In the genomic region with DNA sequence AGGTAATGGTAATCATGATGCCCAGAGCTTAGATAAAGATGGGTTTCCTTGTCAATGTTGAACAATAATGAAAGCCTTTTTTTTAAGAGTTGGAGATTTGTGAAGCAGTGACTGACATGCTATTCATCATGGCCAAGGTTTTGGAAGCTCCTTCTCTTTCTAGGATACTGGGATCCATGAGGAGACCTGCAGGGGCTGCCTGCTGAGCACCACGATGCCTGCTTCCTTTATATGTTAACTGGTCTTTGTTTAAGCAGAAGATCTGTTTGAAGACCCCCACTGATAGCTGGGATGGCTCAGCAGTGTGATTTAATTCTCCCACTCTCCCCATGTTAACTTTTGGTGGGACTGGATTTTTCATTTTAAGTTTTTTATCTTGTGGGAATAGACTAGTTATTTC, we compare ENCODE assay signal across 20 cellular contexts. TPM values are rescaled to one million over a fixed set of nuclear protein-coding genes. Genes with fewer than 3 reads are reported as not detected.
DNase-seq lines count a peak whose midpoint lies in the region; ATAC-seq, FAIRE-seq and TF ChIP-seq lines count a peak whose summit lies in the region.
"Had no signal": no experiment of that assay in that cellular context is flagged by ENCODE, and none has a peak within 500 bp of the region (broad histone marks: within the 10 kb centered on the region; RNA-seq: fewer than 3 reads in every experiment).

No MANE protein-coding gene starts in this region.

- no peaks in the 10 kb centered on the region; the same call in 1 of the 2 replicates for H3K36me3 ChIP-seq in H7 (replicated peaks; ENCODE audit: control insufficient read depth, insufficient read depth, low read length)
- H3K36me3 ChIP-seq in H1 (ENCODE audit: control insufficient read depth in 2 of 4, insufficient read depth in 4 of 4, low read length in 3 of 4) = no peaks in the 10 kb centered on the region
- no peaks in the 10 kb centered on the region for H3K36me3 ChIP-seq in mesendoderm (ENCODE audit: control insufficient read depth, insufficient read depth, low read length)
- no peaks in the 10 kb centered on the region for H3K36me3 ChIP-seq in upper lobe of left lung
- H3K36me3 ChIP-seq: BLaER1 treated with 17β-estradiol and CSF1 and Interleukin-3, amounts not matched to agents 10 nM and 100 nM had no signal

- no peaks in the 10 kb centered on the region for H3K23me2 ChIP-seq in H1 (ENCODE audit: low read depth, low read length)

- no peak overlapping the region for H3K4ac ChIP-seq in H1 (replicated peaks; ENCODE audit: insufficient read length, low read depth, low read length)
- H3K4ac ChIP-seq in mesendoderm (ENCODE audit: low read depth, low read length) = no peak overlapping the region

- FAIRE-seq in H1 (lab: Jason Lieb, UNC) = no peak
- FAIRE-seq: GM12878, GM18507 had no signal

- H3K27ac ChIP-seq in H1 (ENCODE audit: low read depth, low read length) (no peak overlapping the region), mesendoderm (ENCODE audit: low read depth, low read length) (no peak overlapping the region), upper lobe of left lung (no peak overlapping the region)
- H3K27ac ChIP-seq: BLaER1 treated with 17β-estradiol and CSF1 and Interleukin-3, amounts not matched to agents 10 nM and 100 nM had no signal

- H3K4me2 ChIP-seq in H1 (ENCODE audit: insufficient read depth in 1 of 2, low read depth in 2 of 2, low read length in 2 of 2) (0 out of 4 replicates have a peak overlapping the region, but pooled peaks of 1 of the 2 experiments have one; percentile 29), mesendoderm (ENCODE audit: low read length) (no peak overlapping the region)

- H3K79me1 ChIP-seq in H1 (ENCODE audit: low read depth, low read length) (no peaks in the 10 kb centered on the region), mesendoderm (ENCODE audit: low read length) (no peaks in the 10 kb centered on the region)

- H4K20me1 ChIP-seq in H1 (replicated peaks in 1 of 2; ENCODE audit: control insufficient read depth in 1 of 2, insufficient read depth in 2 of 2, low read length in 2 of 2) = no peaks in the 10 kb centered on the region
- H4K20me1 ChIP-seq: BLaER1 treated with 17β-estradiol and CSF1 and Interleukin-3, amounts not matched to agents 10 nM and 100 nM had no signal

- no peak overlapping the region for H2BK12ac ChIP-seq in H1 (ENCODE audit: low read depth, low read length)

- H4K91ac ChIP-seq in H1 (replicated peaks; ENCODE audit: insufficient read length, low read length) = no peak overlapping the region

- H3K36me3 Mint-ChIP-seq in type B pancreatic cell = peaks cover 39% of the 10 kb centered on the region
- H3K36me3 Mint-ChIP-seq: CD4-positive, CD25-positive, alpha-beta regulatory T cell had no signal

- H3K9ac ChIP-seq in H1 (replicated peaks in 1 of 4; ENCODE audit: extremely low read depth in 1 of 4, low read depth in 3 of 4, low read length in 3 of 4) (no peak overlapping the region), mesendoderm (ENCODE audit: low read length) (no peak overlapping the region)
- H3K9ac ChIP-seq: BLaER1 treated with 17β-estradiol and CSF1 and Interleukin-3, amounts not matched to agents 10 nM and 100 nM had no signal

- H4K8ac ChIP-seq in H1 (ENCODE audit: extremely low read depth, insufficient read depth, low read length) (no peak overlapping the region), mesendoderm (ENCODE audit: low read depth, low read length) (no peak overlapping the region)

- no peak overlapping the region for H2AFZ ChIP-seq in H1 (ENCODE audit: low read length)

- no peak overlapping the region for H4K5ac ChIP-seq in H1 (ENCODE audit: insufficient read length, low read depth, low read length)
- no peak overlapping the region for H4K5ac ChIP-seq in mesendoderm (ENCODE audit: low read length)

- H3K14ac ChIP-seq in H1 (ENCODE audit: insufficient read length) = no peak overlapping the region

- POLR2A ChIA-PET in H1 (lab: Charles Lee; ENCODE audit: partially characterized antibody) = interaction anchor here (1.2 to 1.8 kb wide), 3 partner anchors 10 to 36 kb away, joined by 3 to 8 read pairs (median 5); a partner anchor contains a TSS

- ATAC-seq in HG02642 (IDR thresholded peaks at IDR 0.05; ENCODE audit: poor library complexity, unreplicated experiment) (no peak), upper lobe of left lung (ENCODE audit: low FRiP score in 2 of 2) (no peak)
- ATAC-seq: GM12878 had no signal

- H3K23ac ChIP-seq in H1 (ENCODE audit: insufficient read length) (no peak overlapping the region), mesendoderm (ENCODE audit: low read length) (no peak overlapping the region)

- H3K18ac ChIP-seq in H1 (ENCODE audit: extremely low read depth, low read length) (no peak overlapping the region), mesendoderm (ENCODE audit: low read length) (no peak overlapping the region)

- H3K27ac Mint-ChIP-seq in type B pancreatic cell = peak overlapping the region; percentile 7
- H3K27ac Mint-ChIP-seq: CD4-positive, CD25-positive, alpha-beta regulatory T cell; HFFc6; IgD-negative memory B cell had no signal

- H3K9me3 Mint-ChIP-seq in type B pancreatic cell = no peaks in the 10 kb centered on the region
- H3K9me3 Mint-ChIP-seq: CD4-positive, CD25-positive, alpha-beta regulatory T cell; IgD-negative memory B cell had no signal

- CTCF ChIA-PET in H1 (lab: Charles Lee; ENCODE audit: partially characterized antibody) = interaction anchor here (1.0 to 8.5 kb wide), 12 partner anchors 8 to 151 kb away, joined by 3 to 95 read pairs (median 7); a partner anchor contains a TSS

- no peak overlapping the region for H2BK20ac ChIP-seq in H1 (ENCODE audit: low read length)

- peak; percentile 46 for DNase-seq in H7
- peak in 1 of 2 experiments; percentile 28 for DNase-seq in H1 (ENCODE audit: low read depth in 1 of 2, low spot score in 2 of 2)
- peak; percentile 48 for DNase-seq in mesendoderm
- DNase-seq in type B pancreatic cell (ENCODE audit: extremely low spot score, unreplicated experiment) = peak; percentile 7
- DNase-seq in HK-2 (ENCODE audit: unreplicated experiment) = no peak
- no peak for DNase-seq in upper lobe of left lung
- DNase-seq: ACHN; CD4-positive, CD25-positive, alpha-beta regulatory T cell; DMS 273 treated with DMSO at 0.1 percent for 48 hours; GOT3; HCEC 1CT; HFFc6 had no signal

- H3K9me3 ChIP-seq in H1 (ENCODE audit: insufficient read depth in 2 of 2, low read depth in 1 of 2, low read length in 1 of 2) = no peaks in the 10 kb centered on the region
- no peaks in the 10 kb centered on the region for H3K9me3 ChIP-seq in upper lobe of left lung

- peaks cover 3% of the 10 kb centered on the region; the same call in 1 of the 2 replicates for H3K27me3 ChIP-seq in H7 (ENCODE audit: control insufficient read depth, insufficient read depth, low read length)
- H3K27me3 ChIP-seq in H1 (replicated peaks in 1 of 4; ENCODE audit: control insufficient read depth in 3 of 4, extremely low read depth in 1 of 4, insufficient read depth in 3 of 4, low read length in 3 of 4) = peaks cover 0 to 4% (median 0%) of the 10 kb centered on the region in 4 experiments; a peak in 3 of 7 replicates
- no peaks in the 10 kb centered on the region for H3K27me3 ChIP-seq in mesendoderm (ENCODE audit: insufficient read depth, low read length, poor library complexity)
- no peaks in the 10 kb centered on the region for H3K27me3 ChIP-seq in upper lobe of left lung

- WGBS in H1 (ENCODE audit: extremely low coverage in 1 of 2, insufficient coverage in 1 of 2, insufficient read length in 1 of 2, insufficient replicate concordance in 2 of 2, low coverage in 1 of 2, low lambda C conversion rate in 2 of 2, missing lambda C conversion rate in 1 of 2), 2 experiments = 29% methylated on average over 1 of the region's 1 CpG; no CpG with 5 or more reads in 1 of the 2 experiments
- no CpG with 5 or more reads among the region's 1 CpG for WGBS in mesendoderm (ENCODE audit: extremely low coverage, insufficient coverage, low lambda C conversion rate)
- 57 to 69% methylated on average over 1 of the region's 1 CpG for WGBS in upper lobe of left lung, 2 donors

- TF ChIP-seq EP300 in H1 (IDR thresholded peaks at IDR 0.05; ENCODE audit: borderline replicate concordance in 1 of 2, low read depth in 2 of 2, low read length in 2 of 2) = no peak
- TF ChIP-seq EP300 in upper lobe of left lung (IDR thresholded peaks at IDR 0.05) = no peak

- peaks cover 38% of the 10 kb centered on the region for H3K4me1 Mint-ChIP-seq in type B pancreatic cell (ENCODE audit: unreplicated experiment)
- H3K4me1 Mint-ChIP-seq: CD4-positive, CD25-positive, alpha-beta regulatory T cell had no signal

- H2AK5ac ChIP-seq in H1 (ENCODE audit: low read depth, low read length) = no peak overlapping the region
- no peak overlapping the region for H2AK5ac ChIP-seq in mesendoderm (ENCODE audit: low read length)

- no peaks in the 10 kb centered on the region for H3K27me3 Mint-ChIP-seq in type B pancreatic cell
- H3K27me3 Mint-ChIP-seq: CD4-positive, CD25-positive, alpha-beta regulatory T cell; IgD-negative memory B cell had no signal

- H3K4me3 Mint-ChIP-seq in type B pancreatic cell = no peak overlapping the region
- H3K4me3 Mint-ChIP-seq: CD4-positive, CD25-positive, alpha-beta regulatory T cell; HFFc6; IgD-negative memory B cell had no signal

- H2BK15ac ChIP-seq in H1 (ENCODE audit: low read length) (no peak overlapping the region), mesendoderm (replicated peaks; ENCODE audit: low read depth) (no peak overlapping the region)

- no peak overlapping the region for H3K4me3 ChIP-seq in H7 (ENCODE audit: insufficient read depth, low read depth, low read length)
- H3K4me3 ChIP-seq in H1 (ENCODE audit: extremely low read depth in 1 of 4, insufficient read depth in 2 of 4, low read depth in 3 of 4, low read length in 4 of 4) = no peak overlapping the region
- no peak overlapping the region for H3K4me3 ChIP-seq in mesendoderm (ENCODE audit: low read length)
- H3K4me3 ChIP-seq in upper lobe of left lung = no peak overlapping the region
- H3K4me3 ChIP-seq: BLaER1 treated with 17β-estradiol and CSF1 and Interleukin-3, amounts not matched to agents 10 nM and 100 nM; GM12878 had no signal

- no peak overlapping the region for H2BK5ac ChIP-seq in H1 (ENCODE audit: low read depth, low read length)
- no peak overlapping the region for H2BK5ac ChIP-seq in mesendoderm (ENCODE audit: low read length)

- no peak overlapping the region for H3K56ac ChIP-seq in H1 (replicated peaks; ENCODE audit: insufficient read length, low read depth, low read length)
- H3K56ac ChIP-seq in mesendoderm (ENCODE audit: low read length) = no peak overlapping the region

- H2BK120ac ChIP-seq in H1 (replicated peaks; ENCODE audit: low read depth, low read length) (no peak overlapping the region), mesendoderm (ENCODE audit: low read depth, low read length) (no peak overlapping the region)

- TF ChIP-seq CTCF in H1 (IDR thresholded peaks at IDR 0.05; ENCODE audit: control extremely low read depth in 1 of 3, insufficient read depth in 1 of 3, low read depth in 1 of 3, low read length in 3 of 3) = no peak
- no peak for TF ChIP-seq CTCF in type B pancreatic cell (conservative IDR thresholded peaks at IDR 0.05)
- TF ChIP-seq CTCF in upper lobe of left lung (IDR thresholded peaks at IDR 0.05) = no peak

- H3K4me1 ChIP-seq in H1 (replicated peaks in 1 of 4; ENCODE audit: control insufficient read depth in 3 of 4, insufficient read depth in 4 of 4, low read length in 3 of 4) = peaks cover 0 to 9% (median 6%) of the 10 kb centered on the region in 4 experiments; a peak in 4 of 7 replicates
- H3K4me1 ChIP-seq in mesendoderm (ENCODE audit: control insufficient read depth, low read depth, low read length) = peaks cover 14% of the 10 kb centered on the region
- no peaks in the 10 kb centered on the region for H3K4me1 ChIP-seq in upper lobe of left lung

- TF ChIP-seq POLR2A in H1 (IDR thresholded peaks at IDR 0.05; ENCODE audit: control extremely low read depth in 1 of 2, low read depth in 2 of 2, low read length in 2 of 2) = no peak
- no peak for TF ChIP-seq POLR2A in upper lobe of left lung (IDR thresholded peaks at IDR 0.05)

- H3K79me2 ChIP-seq in H1 (ENCODE audit: control insufficient read depth in 1 of 2, insufficient read depth in 2 of 2, low read length in 2 of 2) = no peaks in the 10 kb centered on the region
- H3K79me2 ChIP-seq in mesendoderm (ENCODE audit: control insufficient read depth, insufficient read depth, low read length) = no peaks in the 10 kb centered on the region

- TF ChIP-seq RAD21 in H1 (IDR thresholded peaks at IDR 0.05 in 1 of 2, conservative IDR thresholded peaks at IDR 0.05 in 1 of 2; ENCODE audit: low read depth in 2 of 2, low read length in 2 of 2) = no peak

RNA-seq across cellular contexts. Expression of a gene that starts 15.8 kb away (rescaled TPM):
- 24.9 and 35.1 TPM in 2 replicates for total RNA-seq in H7 (2014; rRNA removed; shearing (Covaris generic))
- total RNA-seq in H1 (2021; fragmentation: NEBNext Ultra II Directional; extraction: Animal tissue kit (Norgen Biotek cat#: 25700)) = 47.8 and 56.6 TPM in 2 replicates
- polyA plus RNA-seq in H1 (2011; rRNA removed) = 54.5 and 79.4 TPM in 2 replicates
- polyA plus RNA-seq in H1 (2011; cell fraction: cytosol; rRNA removed) = 84.5 TPM
- 34.5 TPM for polyA plus RNA-seq in H1 (2011; cell fraction: nucleus; rRNA removed)
- polyA plus RNA-seq in H1 (2012, experiment 1 of 2) = 57.6 to 87.8 TPM (median 79.2 TPM) in 4 replicates
- polyA plus RNA-seq in H1 (2012, experiment 2 of 2) = 41.5 TPM
- 44.4 TPM for polyA plus RNA-seq in H1 (2013, experiment 1 of 2)
- polyA plus RNA-seq in H1 (2013, experiment 2 of 2) = 47.2 TPM
- 24.6 and 35.3 TPM in 2 replicates for polyA minus RNA-seq in H1 (2011; rRNA and poly(A)+ RNA removed)
- 8.4 TPM for polyA minus RNA-seq in H1 (2011; cell fraction: cytosol; rRNA and poly(A)+ RNA removed)
- 14.8 TPM for polyA minus RNA-seq in H1 (2011; cell fraction: nucleus; rRNA and poly(A)+ RNA removed)
- 62.3 TPM for polyA plus RNA-seq in mesendoderm (2013, experiment 1 of 2)
- polyA plus RNA-seq in mesendoderm (2013, experiment 2 of 2) = 63.4 TPM
- 139 and 307 TPM in 2 replicates for total RNA-seq in type B pancreatic cell (ENCODE audit: low replicate concordance)
- 10 to 100 TPM in 3 of 6 donors, 1 to 10 TPM in 2, not detected in 1; 4.8 to 22.9 (median 18.7) TPM for total RNA-seq in upper lobe of left lung
- total RNA-seq: CD4-positive, CD25-positive, alpha-beta regulatory T cell; HFFc6; HT-29 had no signal
- polyA plus RNA-seq: CD4-positive, CD25-positive, alpha-beta regulatory T cell; IgD-negative memory B cell had no signal

RNA-seq across cellular contexts. Expression of a gene that starts 47.4 kb away (rescaled TPM):
- total RNA-seq in H7 (2014; rRNA removed; shearing (Covaris generic)) = not detected in 2 replicates
- not detected in 2 replicates for total RNA-seq in H1 (2021; fragmentation: NEBNext Ultra II Directional; extraction: Animal tissue kit (Norgen Biotek cat#: 25700))
- not detected in 2 replicates for polyA plus RNA-seq in H1 (2011; rRNA removed)
- not detected for polyA plus RNA-seq in H1 (2011; cell fraction: cytosol; rRNA removed)
- not detected for polyA plus RNA-seq in H1 (2011; cell fraction: nucleus; rRNA removed)
- polyA plus RNA-seq in H1 (2012, experiment 1 of 2) = 0.27 TPM in 1 of 4 replicates, not detected in the others
- polyA plus RNA-seq in H1 (2012, experiment 2 of 2) = not detected
- polyA plus RNA-seq in H1 (2013, experiment 1 of 2) = not detected
- polyA plus RNA-seq in H1 (2013, experiment 2 of 2) = not detected
- polyA minus RNA-seq in H1 (2011; rRNA and poly(A)+ RNA removed) = not detected in 2 replicates
- not detected for polyA minus RNA-seq in H1 (2011; cell fraction: cytosol; rRNA and poly(A)+ RNA removed)
- not detected for polyA minus RNA-seq in H1 (2011; cell fraction: nucleus; rRNA and poly(A)+ RNA removed)
- not detected for polyA plus RNA-seq in mesendoderm (2013, experiment 1 of 2)
- not detected for polyA plus RNA-seq in mesendoderm (2013, experiment 2 of 2)
- total RNA-seq in type B pancreatic cell (ENCODE audit: low replicate concordance) (25.3 and 95.9 TPM in 2 replicates), upper lobe of left lung (1 to 10 TPM in 2 of 6 donors, under 1 TPM in 2, not detected in 2; 0.64 to 4.4 (median 1.1) TPM)
- total RNA-seq: A172; CD4-positive, CD25-positive, alpha-beta regulatory T cell; Daoy; GM12878; HFFc6; HT-29 had no signal
- polyA plus RNA-seq: CD4-positive, CD25-positive, alpha-beta regulatory T cell; GM12878; IgD-negative memory B cell had no signal

Comparison
In these comparisons a context has a peak if more than half of its experiments do, and no peak if none do; other contexts are left out.
1. DNase-seq: peak in H7 (single experiment), mesendoderm (single experiment) and type B pancreatic cell (single experiment); none in HK-2 (single experiment) and upper lobe of left lung (0 of 2).